ENCODE assay signal across 14 cellular contexts in the genomic region with DNA sequence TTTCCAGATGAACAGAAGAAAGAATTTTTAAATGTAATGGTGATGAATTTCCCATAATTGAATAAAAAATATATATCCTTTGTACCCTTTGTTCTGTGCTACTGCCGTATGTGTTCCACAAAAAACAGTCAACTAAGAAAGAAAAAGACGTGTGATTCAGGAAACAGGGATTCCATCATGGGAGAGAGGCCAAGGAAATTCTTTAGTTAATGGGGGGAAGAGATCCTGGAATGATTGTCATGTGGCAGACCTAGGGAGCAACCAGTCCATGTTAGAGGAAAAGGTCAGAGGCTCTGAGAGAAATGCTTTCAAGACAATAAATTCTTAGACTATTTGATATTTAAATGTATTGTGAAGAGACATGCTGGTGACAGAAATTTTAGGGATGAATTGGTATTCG.
"Had no signal": no experiment of that assay in that cellular context is flagged by ENCODE, and none has a peak within 500 bp of the region (broad histone marks: within the 10 kb centered on the region; RNA-seq: fewer than 3 reads in every experiment).

No MANE protein-coding gene starts in this region.

- H3K27me3 ChIP-seq: adrenal gland, ovary had no signal

- H3K36me3 ChIP-seq: adrenal gland, ovary had no signal

- H3K4me1 ChIP-seq: adrenal gland had no signal

- H3K27ac ChIP-seq: adrenal gland, ovary had no signal

- H3K4me3 ChIP-seq: adrenal gland, ovary had no signal

- ATAC-seq: esophagus mucosa, T-cell had no signal

- DNase-seq: activated CD4-positive, alpha-beta T cell treated with anti-CD3 and anti-CD28 coated beads for 1 hour; activated CD4-positive, alpha-beta T cell treated with anti-CD3 and anti-CD28 coated beads, Interleukin-2, amount 50 U/mL, for 4 hours; activated effector memory CD4-positive, alpha-beta T cell treated with Interleukin-2 at 50 U/mL for 16 hours; activated T-cell treated with anti-CD3 and anti-CD28 coated beads, Interleukin-2, amount 50 U/mL, for 1 hour; adrenal gland; glutamatergic neuron; hypothalamus; nephron progenitor cell; ovary; stimulated activated CD4-positive, alpha-beta T cell treated with anti-CD3 and anti-CD28 coated beads, Interleukin-12 subunit alpha, Interleukin-12 subunit beta, amount 100 ng/mL, for 4 hours; stimulated activated CD4-positive, alpha-beta T cell treated with anti-CD3 and anti-CD28 coated beads, Interleukin-2, amount 100 ng/mL, for 24 hours; T-cell; T1000 had no signal
